In genomic region chr4:108107116-108107515, GRCh38 we compare ENCODE assay signal across 26 cellular contexts.
DNase-seq lines count a peak whose midpoint lies in the region; ATAC-seq and TF ChIP-seq lines count a peak whose summit lies in the region.
"Had no signal": no experiment of that assay in that cellular context is flagged by ENCODE, and none has a peak within 500 bp of the region (broad histone marks: within the 10 kb centered on the region; RNA-seq: fewer than 3 reads in every experiment).

No MANE protein-coding gene starts in this region.

- no peaks in the 10 kb centered on the region for H3K36me3 Mint-ChIP-seq in natural killer cell treated with Interleukin-12 subunit alpha and Interleukin-12 subunit beta and Interleukin-15 and Interleukin-18, amount 100 ng/mL, for 72 hours
- no peaks in the 10 kb centered on the region for H3K36me3 Mint-ChIP-seq in natural killer cell
- peaks cover 41% of the 10 kb centered on the region for H3K36me3 Mint-ChIP-seq in T-helper 1 cell treated with Interleukin-12 subunit alpha and Interleukin-12 subunit beta and Interleukin-4 antibody, amounts not matched to agents 30 μg/mL and 1 μg/mL, for 36 hours (ENCODE audit: low read depth)
- peaks cover 66% of the 10 kb centered on the region for H3K36me3 Mint-ChIP-seq in activated naive CD8-positive, alpha-beta T cell treated with anti-CD3 and anti-CD28 coated beads for 36 hours
- H3K36me3 Mint-ChIP-seq: CD14-positive monocyte had no signal

- intact Hi-C loops in natural killer cell (cut with micrococcal nuclease) = no loop called here

- no peak for ATAC-seq in natural killer cell treated with Interleukin-12 subunit alpha and Interleukin-12 subunit beta and Interleukin-15 and Interleukin-18, amount 100 ng/mL, for 72 hours
- ATAC-seq in natural killer cell (no peak), GM19395 (IDR thresholded peaks at IDR 0.05; ENCODE audit: unreplicated experiment) (no peak)
- ATAC-seq: foreskin keratinocyte, left ventricle myocardium superior, psoas muscle, Right ventricle myocardium inferior, sciatic nerve had no signal

- H3K27ac Mint-ChIP-seq in natural killer cell treated with Interleukin-12 subunit alpha and Interleukin-12 subunit beta and Interleukin-15 and Interleukin-18, amount 100 ng/mL, for 72 hours = peak overlapping the region; percentile 7 to 42
- H3K27ac Mint-ChIP-seq in natural killer cell = no peak overlapping the region
- H3K27ac Mint-ChIP-seq in T-helper 1 cell treated with Interleukin-12 subunit alpha and Interleukin-12 subunit beta and Interleukin-4 antibody, amounts not matched to agents 30 μg/mL and 1 μg/mL, for 36 hours = peak overlapping the region; percentile 91
- peak overlapping the region; percentile 96 for H3K27ac Mint-ChIP-seq in activated naive CD8-positive, alpha-beta T cell treated with anti-CD3 and anti-CD28 coated beads for 36 hours

- H3K27me3 Mint-ChIP-seq in natural killer cell treated with Interleukin-12 subunit alpha and Interleukin-12 subunit beta and Interleukin-15 and Interleukin-18, amount 100 ng/mL, for 72 hours = peaks cover 0 to 10% of the 10 kb centered on the region in 2 donors
- peaks cover 5 to 18% of the 10 kb centered on the region in 2 donors for H3K27me3 Mint-ChIP-seq in natural killer cell (ENCODE audit: low read depth in 2 of 2)
- H3K27me3 Mint-ChIP-seq in T-helper 1 cell treated with Interleukin-12 subunit alpha and Interleukin-12 subunit beta and Interleukin-4 antibody, amounts not matched to agents 30 μg/mL and 1 μg/mL, for 36 hours (ENCODE audit: low read depth) = peaks cover 4% of the 10 kb centered on the region
- no peaks in the 10 kb centered on the region for H3K27me3 Mint-ChIP-seq in activated naive CD8-positive, alpha-beta T cell treated with anti-CD3 and anti-CD28 coated beads for 36 hours

- no peak overlapping the region for H3K4me3 Mint-ChIP-seq in natural killer cell treated with Interleukin-12 subunit alpha and Interleukin-12 subunit beta and Interleukin-15 and Interleukin-18, amount 100 ng/mL, for 72 hours
- no peak overlapping the region for H3K4me3 Mint-ChIP-seq in natural killer cell
- peak overlapping the region; percentile 73 for H3K4me3 Mint-ChIP-seq in T-helper 1 cell treated with Interleukin-12 subunit alpha and Interleukin-12 subunit beta and Interleukin-4 antibody, amounts not matched to agents 30 μg/mL and 1 μg/mL, for 36 hours
- peak overlapping the region; percentile 71 for H3K4me3 Mint-ChIP-seq in activated naive CD8-positive, alpha-beta T cell treated with anti-CD3 and anti-CD28 coated beads for 36 hours
- H3K4me3 Mint-ChIP-seq: CD14-positive monocyte had no signal

- H3K4me1 Mint-ChIP-seq in natural killer cell treated with Interleukin-12 subunit alpha and Interleukin-12 subunit beta and Interleukin-15 and Interleukin-18, amount 100 ng/mL, for 72 hours (ENCODE audit: low read depth in 2 of 2) = peaks cover 19 to 31% of the 10 kb centered on the region in 2 donors
- H3K4me1 Mint-ChIP-seq in natural killer cell = peaks cover 28 to 36% of the 10 kb centered on the region in 2 donors
- H3K4me1 Mint-ChIP-seq in T-helper 1 cell treated with Interleukin-12 subunit alpha and Interleukin-12 subunit beta and Interleukin-4 antibody, amounts not matched to agents 30 μg/mL and 1 μg/mL, for 36 hours (ENCODE audit: low read depth) = peaks cover 77% of the 10 kb centered on the region
- peaks cover 84% of the 10 kb centered on the region for H3K4me1 Mint-ChIP-seq in activated naive CD8-positive, alpha-beta T cell treated with anti-CD3 and anti-CD28 coated beads for 36 hours

- DNase-seq in natural killer cell treated with Interleukin-12 subunit alpha and Interleukin-12 subunit beta and Interleukin-15 and Interleukin-18, amount 100 ng/mL, for 72 hours (ENCODE audit: low spot score) = no peak
- DNase-seq in natural killer cell (no peak), 8988T (no peak), A172 (ENCODE audit: low spot score) (no peak)
- DNase-seq in activated naive CD8-positive, alpha-beta T cell treated with anti-CD3 and anti-CD28 coated beads for 36 hours = no peak
- DNase-seq: anterior cingulate cortex; dorsolateral prefrontal cortex; esophagus squamous epithelium; foreskin keratinocyte; Karpas-422; kidney; left ventricle myocardium superior; NCI-H1436; NCI-H345; NCI-H69; occipital lobe; PC-9; psoas muscle; SK-N-SH; stimulated activated CD4-positive, alpha-beta T cell treated with anti-CD3 and anti-CD28 coated beads, Interleukin-4, amount 100 ng/mL, for 1 hour; transverse colon had no signal

- TF ChIP-seq CTCF in natural killer cell (IDR thresholded peaks at IDR 0.05) = no peak

- no peaks in the 10 kb centered on the region for H3K9me3 Mint-ChIP-seq in natural killer cell treated with Interleukin-12 subunit alpha and Interleukin-12 subunit beta and Interleukin-15 and Interleukin-18, amount 100 ng/mL, for 72 hours
- H3K9me3 Mint-ChIP-seq in natural killer cell = no peaks in the 10 kb centered on the region
- no peaks in the 10 kb centered on the region for H3K9me3 Mint-ChIP-seq in T-helper 1 cell treated with Interleukin-12 subunit alpha and Interleukin-12 subunit beta and Interleukin-4 antibody, amounts not matched to agents 30 μg/mL and 1 μg/mL, for 36 hours
- no peaks in the 10 kb centered on the region for H3K9me3 Mint-ChIP-seq in activated naive CD8-positive, alpha-beta T cell treated with anti-CD3 and anti-CD28 coated beads for 36 hours

Comparison
In these comparisons a context has a peak if more than half of its experiments do, and no peak if none do; other contexts are left out.
1. H3K27ac Mint-ChIP-seq: peak in natural killer cell treated with Interleukin-12 subunit alpha and Interleukin-12 subunit beta and Interleukin-15 and Interleukin-18, amount 100 ng/mL, for 72 hours (2 of 2), T-helper 1 cell treated with Interleukin-12 subunit alpha and Interleukin-12 subunit beta and Interleukin-4 antibody, amounts not matched to agents 30 μg/mL and 1 μg/mL, for 36 hours (single experiment) and activated naive CD8-positive, alpha-beta T cell treated with anti-CD3 and anti-CD28 coated beads for 36 hours (single experiment); none in natural killer cell (0 of 2).
2. H3K4me3 Mint-ChIP-seq: peak in T-helper 1 cell treated with Interleukin-12 subunit alpha and Interleukin-12 subunit beta and Interleukin-4 antibody, amounts not matched to agents 30 μg/mL and 1 μg/mL, for 36 hours (single experiment) and activated naive CD8-positive, alpha-beta T cell treated with anti-CD3 and anti-CD28 coated beads for 36 hours (single experiment); none in natural killer cell treated with Interleukin-12 subunit alpha and Interleukin-12 subunit beta and Interleukin-15 and Interleukin-18, amount 100 ng/mL, for 72 hours (single experiment) and natural killer cell (single experiment).